17 cellular contexts compared by ENCODE assay signal in the genomic region with DNA sequence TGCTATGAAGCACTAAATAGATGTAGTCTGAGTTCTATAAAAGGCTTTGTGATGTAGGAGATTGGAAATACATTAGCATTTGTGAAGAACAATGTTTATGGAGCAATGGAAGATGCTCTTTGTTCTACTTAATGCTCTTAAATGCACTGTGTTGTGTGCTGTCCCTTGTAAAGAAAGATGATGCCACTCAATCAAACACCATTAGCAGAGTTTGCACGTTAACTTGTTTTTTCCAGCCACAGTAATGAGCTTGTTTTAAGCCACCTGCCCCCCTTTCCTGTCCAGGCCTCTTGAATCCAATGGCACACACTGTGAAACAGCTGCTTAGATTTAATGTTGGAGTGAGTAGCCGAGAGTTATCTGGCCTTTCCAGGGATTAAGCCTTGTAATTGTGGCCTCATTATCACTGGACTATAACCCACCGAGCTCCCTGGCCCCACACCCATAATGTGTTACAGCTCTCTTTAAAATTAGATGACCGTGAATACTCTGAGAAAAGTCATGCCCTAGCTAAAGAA.
A peak's percentile ranks its signal among the peaks of the same experiment; 100 is the strongest.
DNase-seq lines count a peak whose midpoint lies in the region; ATAC-seq, FAIRE-seq and TF ChIP-seq lines count a peak whose summit lies in the region.
"Had no signal": no experiment of that assay in that cellular context is flagged by ENCODE, and none has a peak within 500 bp of the region (broad histone marks: within the 10 kb centered on the region; RNA-seq: fewer than 3 reads in every experiment).

No MANE protein-coding gene starts in this region.

- POLR2A ChIA-PET in H1 (lab: Charles Lee; ENCODE audit: partially characterized antibody), result no interaction called here

- H3K79me2 ChIP-seq in H1 (ENCODE audit: control insufficient read depth in 1 of 2, insufficient read depth in 2 of 2, low read length in 2 of 2), result no peaks in the 10 kb centered on the region

- H2BK20ac ChIP-seq in H1 (ENCODE audit: low read length), result no peak overlapping the region

- WGBS in H1 (ENCODE audit: extremely low coverage in 1 of 2, insufficient coverage in 1 of 2, insufficient read length in 1 of 2, insufficient replicate concordance in 2 of 2, low coverage in 1 of 2, low lambda C conversion rate in 2 of 2, missing lambda C conversion rate in 1 of 2), 2 experiments, result 80% methylated on average over 4 of the region's 4 CpGs; no CpG with 5 or more reads in 1 of the 2 experiments

- H3K23me2 ChIP-seq in H1 (ENCODE audit: low read depth, low read length), result no peaks in the 10 kb centered on the region

- no peak overlapping the region for H2BK12ac ChIP-seq in H1 (ENCODE audit: low read depth, low read length)

- no peak overlapping the region for H3K4ac ChIP-seq in H1 (replicated peaks; ENCODE audit: insufficient read length, low read depth, low read length)

- H3K27ac ChIP-seq in H1 (ENCODE audit: low read depth, low read length), result no peak overlapping the region
- H3K27ac ChIP-seq in ascending aorta, result no peak overlapping the region
- H3K27ac ChIP-seq: left lung had no signal

- H3K27me3 ChIP-seq in H1 (replicated peaks in 1 of 4; ENCODE audit: control insufficient read depth in 3 of 4, extremely low read depth in 1 of 4, insufficient read depth in 3 of 4, low read length in 3 of 4) (no peaks in the 10 kb centered on the region), ascending aorta (no peaks in the 10 kb centered on the region)

- H3K4me3 ChIP-seq in H1 (ENCODE audit: extremely low read depth in 1 of 4, insufficient read depth in 2 of 4, low read depth in 3 of 4, low read length in 4 of 4), result no peak overlapping the region
- no peak overlapping the region for H3K4me3 ChIP-seq in ascending aorta
- H3K4me3 ChIP-seq: left lung had no signal

- H3K36me3 ChIP-seq in H1 (ENCODE audit: control insufficient read depth in 2 of 4, insufficient read depth in 4 of 4, low read length in 3 of 4) (no peaks in the 10 kb centered on the region), ascending aorta (no peaks in the 10 kb centered on the region)
- H3K36me3 ChIP-seq: left lung had no signal

- H3K9me3 ChIP-seq in H1 (ENCODE audit: insufficient read depth in 2 of 2, low read depth in 1 of 2, low read length in 1 of 2) (no peaks in the 10 kb centered on the region), ascending aorta (no peaks in the 10 kb centered on the region)
- H3K9me3 ChIP-seq: Caco-2, left lung had no signal

- TF ChIP-seq POLR2A in H1 (IDR thresholded peaks at IDR 0.05; ENCODE audit: control extremely low read depth in 1 of 2, low read depth in 2 of 2, low read length in 2 of 2), result no peak

- no peak overlapping the region for H2BK15ac ChIP-seq in H1 (ENCODE audit: low read length)

- H3K18ac ChIP-seq in H1 (ENCODE audit: extremely low read depth, low read length), result no peak overlapping the region

- H4K8ac ChIP-seq in H1 (ENCODE audit: extremely low read depth, insufficient read depth, low read length), result no peak overlapping the region

- H3K9ac ChIP-seq in H1 (replicated peaks in 1 of 4; ENCODE audit: extremely low read depth in 1 of 4, low read depth in 3 of 4, low read length in 3 of 4), result no peak overlapping the region

- CTCF ChIA-PET in H1 (lab: Charles Lee; ENCODE audit: partially characterized antibody), result interaction anchor here (0.7 to 2.6 kb wide), 4 partner anchors 12 to 18 kb away, joined by 3 to 9 read pairs (median 4); no protein-coding TSS in a partner anchor

- no peak overlapping the region for H2BK5ac ChIP-seq in H1 (ENCODE audit: low read depth, low read length)

- peak; percentile 77 for DNase-seq in DMS 273 (lab: John Stamatoyannopoulos, UW; ENCODE audit: unreplicated experiment)
- peak; percentile 75 for DNase-seq in NCI-H1105 treated with DMSO at 0.1 percent for 48 hours (lab: John Stamatoyannopoulos, UW)
- DNase-seq in NCI-H345 treated with DMSO at 0.1 percent for 48 hours (lab: John Stamatoyannopoulos, UW; ENCODE audit: unreplicated experiment), result peak; percentile 46
- no peak for DNase-seq in H1 (ENCODE audit: low read depth in 1 of 2, low spot score in 2 of 2)
- no peak for DNase-seq in stimulated activated CD4-positive, alpha-beta T cell treated with anti-CD3 and anti-CD28 coated beads, Interleukin-2, amount 100 ng/mL, for 48 hours
- no peak for DNase-seq in ascending aorta (ENCODE audit: low spot score in 2 of 2)
- DNase-seq: activated CD8-positive, alpha-beta memory T cell treated with anti-CD3 and anti-CD28 coated beads, Interleukin-2, amount 10 ng/mL, durations not matched to agents 7 days and 5 days; activated effector memory CD4-positive, alpha-beta T cell treated with anti-CD3 and anti-CD28 coated beads, Interleukin-2, amount 50 U/mL, for 16 hours; anterior cingulate cortex; Caco-2; left lung; SIG-M5; stimulated activated CD4-positive, alpha-beta T cell treated with anti-CD3 and anti-CD28 coated beads, Interleukin-4, amount 100 ng/mL, for 1 hour; stimulated activated CD8-positive, alpha-beta memory T cell treated with anti-CD3 and anti-CD28 coated beads, Interleukin-4, amount 100 ng/mL, for 48 hours had no signal

- no peak overlapping the region for H2AK5ac ChIP-seq in H1 (ENCODE audit: low read depth, low read length)

- no peaks in the 10 kb centered on the region for H4K20me1 ChIP-seq in H1 (replicated peaks in 1 of 2; ENCODE audit: control insufficient read depth in 1 of 2, insufficient read depth in 2 of 2, low read length in 2 of 2)

- H3K56ac ChIP-seq in H1 (replicated peaks; ENCODE audit: insufficient read length, low read depth, low read length), result no peak overlapping the region

- H3K4me1 ChIP-seq in H1 (replicated peaks in 1 of 4; ENCODE audit: control insufficient read depth in 3 of 4, insufficient read depth in 4 of 4, low read length in 3 of 4) (peaks cover 0 to 8% (median 2%) of the 10 kb centered on the region in 4 experiments; a peak in 3 of 7 replicates), ascending aorta (no peaks in the 10 kb centered on the region)
- H3K4me1 ChIP-seq: Caco-2, left lung had no signal

- no peak overlapping the region for H4K5ac ChIP-seq in H1 (ENCODE audit: insufficient read length, low read depth, low read length)

- no peak for ATAC-seq in GM21717 (IDR thresholded peaks at IDR 0.05; ENCODE audit: unreplicated experiment)
- ATAC-seq in GM19455 (IDR thresholded peaks at IDR 0.05; ENCODE audit: unreplicated experiment), result no peak
- ATAC-seq: activated CD4-positive, CD25-positive, alpha-beta regulatory T cell treated with anti-CD3 and anti-CD28 coated beads, Interleukin-2, amount 50 U/mL, for 24 hours; activated CD8-positive, alpha-beta memory T cell treated with anti-CD3 and anti-CD28 coated beads, Interleukin-2, amount 10 ng/mL, durations not matched to agents 7 days and 5 days; left lung had no signal

- H3K4me2 ChIP-seq in H1 (ENCODE audit: insufficient read depth in 1 of 2, low read depth in 2 of 2, low read length in 2 of 2), result peak overlapping the region in 1 of 2 experiments; percentile 41; a peak in 1 of 4 replicates

- TF ChIP-seq RAD21 in H1 (IDR thresholded peaks at IDR 0.05 in 1 of 2, conservative IDR thresholded peaks at IDR 0.05 in 1 of 2; ENCODE audit: low read depth in 2 of 2, low read length in 2 of 2), result no peak

- no peak for TF ChIP-seq CTCF in H1 (IDR thresholded peaks at IDR 0.05; ENCODE audit: control extremely low read depth in 1 of 3, insufficient read depth in 1 of 3, low read depth in 1 of 3, low read length in 3 of 3)
- TF ChIP-seq CTCF in ascending aorta (IDR thresholded peaks at IDR 0.05), result no peak

- TF ChIP-seq EP300 in H1 (IDR thresholded peaks at IDR 0.05; ENCODE audit: borderline replicate concordance in 1 of 2, low read depth in 2 of 2, low read length in 2 of 2), result no peak

- peak; percentile 96 for FAIRE-seq in H1 (lab: Jason Lieb, UNC)

- H2AFZ ChIP-seq in H1 (ENCODE audit: low read length), result no peak overlapping the region

- H2BK120ac ChIP-seq in H1 (replicated peaks; ENCODE audit: low read depth, low read length), result no peak overlapping the region

- H3K14ac ChIP-seq in H1 (ENCODE audit: insufficient read length), result no peak overlapping the region

- H3K79me1 ChIP-seq in H1 (ENCODE audit: low read depth, low read length), result no peaks in the 10 kb centered on the region

- H4K91ac ChIP-seq in H1 (replicated peaks; ENCODE audit: insufficient read length, low read length), result no peak overlapping the region

- intact Hi-C loops in ascending aorta (cut with DNase I), result no loop called here

- H3K23ac ChIP-seq in H1 (ENCODE audit: insufficient read length), result no peak overlapping the region

TF ChIP-seq in H1, 55 proteins besides CTCF, POLR2A, EP300 and RAD21:
- TF ChIP-seq SUZ12 (IDR thresholded peaks at IDR 0.05; ENCODE audit: low read length) (no peak), CBX5 (IDR thresholded peaks at IDR 0.05; ENCODE audit: low read depth, low read length) (no peak), SP2 (IDR thresholded peaks at IDR 0.05; ENCODE audit: low read length) (no peak), SP4 (IDR thresholded peaks at IDR 0.05; ENCODE audit: low read length) (no peak), CBX8 (IDR thresholded peaks at IDR 0.05; ENCODE audit: borderline replicate concordance, low read depth, low read length) (no peak), NANOG (IDR thresholded peaks at IDR 0.05; ENCODE audit: insufficient read depth, low read depth, low read length, poor library complexity, severe bottlenecking) (no peak), FOSL1 (IDR thresholded peaks at IDR 0.05; ENCODE audit: insufficient read depth, low read depth, low read length) (no peak), POU5F1 (IDR thresholded peaks at IDR 0.05; ENCODE audit: low read depth, low read length) (no peak), GTF2F1 (IDR thresholded peaks at IDR 0.05; ENCODE audit: borderline replicate concordance, low read depth, low read length) (no peak), HDAC2 (IDR thresholded peaks at IDR 0.05; ENCODE audit: borderline replicate concordance in 1 of 2, low read depth in 2 of 2, low read length in 2 of 2) (no peak), NRF1 (IDR thresholded peaks at IDR 0.05; ENCODE audit: low read depth, low read length) (no peak), TBP (IDR thresholded peaks at IDR 0.05; ENCODE audit: low read depth, low read length) (no peak)
- TF ChIP-seq, protein P1, sequence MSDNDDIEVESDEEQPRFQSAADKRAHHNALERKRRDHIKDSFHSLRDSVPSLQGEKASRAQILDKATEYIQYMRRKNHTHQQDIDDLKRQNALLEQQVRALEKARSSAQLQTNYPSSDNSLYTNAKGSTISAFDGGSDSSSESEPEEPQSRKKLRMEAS (IDR thresholded peaks at IDR 0.05), result no peak

Comparison
In these comparisons a context has a peak if more than half of its experiments do, and no peak if none do; other contexts are left out.
1. DNase-seq: peak in DMS 273 (single experiment), NCI-H1105 treated with DMSO at 0.1 percent for 48 hours (single experiment) and NCI-H345 treated with DMSO at 0.1 percent for 48 hours (single experiment); none in H1 (0 of 2), stimulated activated CD4-positive, alpha-beta T cell treated with anti-CD3 and anti-CD28 coated beads, Interleukin-2, amount 100 ng/mL, for 48 hours (0 of 2) and ascending aorta (0 of 2).